Comparison of ENCODE assay signal across 8 cellular contexts in genomic region chr13:99496322-99497142, GRCh38. TPM values are rescaled to one million over a fixed set of nuclear protein-coding genes. Genes with fewer than 3 reads are reported as not detected.
DNase-seq lines count a peak whose midpoint lies in the region; ATAC-seq and TF ChIP-seq lines count a peak whose summit lies in the region.

No MANE protein-coding gene starts in this region.

- POLR2A ChIA-PET in Caco-2 (lab: Charles Lee): interaction anchor here (0.6 to 0.7 kb wide), 2 partner anchors 263 to 408 kb away, joined by 3 to 4 read pairs; no protein-coding TSS in a partner anchor
- POLR2A ChIA-PET in activated CD4-positive, alpha-beta memory T cell treated with anti-CD3 and anti-CD28 coated beads for 36 hours (lab: Charles Lee): interaction anchor here (0.9 kb wide), 1 partner anchor 61 kb away, joined by 3 read pairs; no protein-coding TSS in a partner anchor

- no peaks in the 10 kb centered on the region for H4K20me1 ChIP-seq in osteoblast (ENCODE audit: insufficient read depth, low read length)

- H3K4me1 ChIP-seq in Caco-2: peaks cover 15% of the 10 kb centered on the region
- peaks cover 22% of the 10 kb centered on the region for H3K4me1 ChIP-seq in osteoblast (ENCODE audit: insufficient read depth, low read length)

- peaks cover 3% of the 10 kb centered on the region for H3K79me2 ChIP-seq in osteoblast (ENCODE audit: insufficient read depth, low read length)

- H3K4me1 Mint-ChIP-seq in Caco-2 (ENCODE audit: low read depth, unreplicated experiment): peaks cover 34% of the 10 kb centered on the region
- peaks cover 51% of the 10 kb centered on the region for H3K4me1 Mint-ChIP-seq in activated CD4-positive, alpha-beta memory T cell treated with anti-CD3 and anti-CD28 coated beads for 36 hours (ENCODE audit: low read depth)

- H3K36me3 Mint-ChIP-seq in Caco-2 (ENCODE audit: insufficient read depth, unreplicated experiment): peaks cover 37% of the 10 kb centered on the region
- H3K36me3 Mint-ChIP-seq in activated CD4-positive, alpha-beta memory T cell treated with anti-CD3 and anti-CD28 coated beads for 36 hours: peaks cover 10% of the 10 kb centered on the region

- BruUV-seq in Caco-2 (replicated peaks; lab: Mats Ljungman, UMichigan): no TSS peak

- H3K4me2 ChIP-seq in osteoblast (ENCODE audit: insufficient read depth, low read length): peak overlapping the region; percentile 74

- H3K9me3 Mint-ChIP-seq in Caco-2 (ENCODE audit: unreplicated experiment): peaks cover 27% of the 10 kb centered on the region
- H3K9me3 Mint-ChIP-seq in activated CD4-positive, alpha-beta memory T cell treated with anti-CD3 and anti-CD28 coated beads for 36 hours: peaks cover 8% of the 10 kb centered on the region

- DNase-seq in Caco-2 (peak; percentile 85 to 93), MG63 (peak; percentile 91), osteoblast (ENCODE audit: insufficient read length, low spot score, missing footprints) (peak; percentile 32), cortex of kidney (lab: John Stamatoyannopoulos, UW) (no peak), NCI-H1105 (lab: John Stamatoyannopoulos, UW) (no peak)
- peak; percentile 90 for DNase-seq in activated CD4-positive, alpha-beta memory T cell treated with anti-CD3 and anti-CD28 coated beads for 36 hours

- H3K27me3 Mint-ChIP-seq in Caco-2 (ENCODE audit: insufficient read depth, unreplicated experiment): no peaks in the 10 kb centered on the region
- no peaks in the 10 kb centered on the region for H3K27me3 Mint-ChIP-seq in activated CD4-positive, alpha-beta memory T cell treated with anti-CD3 and anti-CD28 coated beads for 36 hours

- peak overlapping the region; percentile 65 for H3K27ac ChIP-seq in osteoblast (ENCODE audit: low read depth, low read length)

- H3K27ac Mint-ChIP-seq in Caco-2 (ENCODE audit: unreplicated experiment): peak overlapping the region; percentile 97
- peak overlapping the region; percentile 96 for H3K27ac Mint-ChIP-seq in activated CD4-positive, alpha-beta memory T cell treated with anti-CD3 and anti-CD28 coated beads for 36 hours

- CTCF ChIA-PET in Caco-2 (lab: Charles Lee): interaction anchor here (0.6 kb wide), 2 partner anchors 9 to 739 kb away, joined by 3 read pairs; no protein-coding TSS in a partner anchor
- CTCF ChIA-PET in activated CD4-positive, alpha-beta memory T cell treated with anti-CD3 and anti-CD28 coated beads for 36 hours (lab: Charles Lee): interaction anchor here (0.6 to 1.3 kb wide), 5 partner anchors 9 to 227 kb away, joined by 3 to 5 read pairs (median 4); no protein-coding TSS in a partner anchor

- H3K9me3 ChIP-seq in Caco-2 (no peaks in the 10 kb centered on the region; the same call in 1 of the 2 replicates), MG63 (no peaks in the 10 kb centered on the region), osteoblast (ENCODE audit: low read depth, low read length) (no peaks in the 10 kb centered on the region)

- H3K27me3 ChIP-seq in Caco-2 (replicated peaks; ENCODE audit: control insufficient read depth, insufficient read depth, low read length) (no peaks in the 10 kb centered on the region), MG63 (no peaks in the 10 kb centered on the region), osteoblast (ENCODE audit: insufficient read depth, low read length) (no peaks in the 10 kb centered on the region)

- H3K4me3 Mint-ChIP-seq in Caco-2 (ENCODE audit: unreplicated experiment): peak overlapping the region; percentile 90
- peak overlapping the region; percentile 88 for H3K4me3 Mint-ChIP-seq in activated CD4-positive, alpha-beta memory T cell treated with anti-CD3 and anti-CD28 coated beads for 36 hours

- intact Hi-C loops in Caco-2 (cut with micrococcal nuclease; ENCODE audit: unreplicated experiment): no loop called here
- intact Hi-C loops in activated CD4-positive, alpha-beta memory T cell treated with anti-CD3 and anti-CD28 coated beads for 36 hours (cut with micrococcal nuclease): loop anchor here (1.0 to 5.0 kb wide), 10 partner anchors 32 to 919 kb away; partner anchors contain the start of genes GPR183, STK24 and UBAC2

- ATAC-seq in GM21737 (IDR thresholded peaks at IDR 0.05; ENCODE audit: unreplicated experiment): peak; percentile 34
- peak; percentile 1 for ATAC-seq in esophagus mucosa

- TF ChIP-seq CTCF in Caco-2 (IDR thresholded peaks at IDR 0.05; ENCODE audit: insufficient read depth in 1 of 2, low read depth in 1 of 2, low read length in 1 of 2, severe bottlenecking in 1 of 2, unreplicated experiment in 1 of 2): no peak
- no peak for TF ChIP-seq CTCF in osteoblast (IDR thresholded peaks at IDR 0.05; ENCODE audit: extremely low read depth, low read depth, low read length)

- H2AFZ ChIP-seq in osteoblast (ENCODE audit: low read length): peak overlapping the region; percentile 79

- no peaks in the 10 kb centered on the region for H3K36me3 ChIP-seq in Caco-2 (ENCODE audit: control insufficient read depth, insufficient read depth, low read length)
- no peaks in the 10 kb centered on the region for H3K36me3 ChIP-seq in MG63
- no peaks in the 10 kb centered on the region for H3K36me3 ChIP-seq in osteoblast (ENCODE audit: insufficient read depth, low read length)

- H3K4me3 ChIP-seq in Caco-2 (ENCODE audit: low read depth, low read length) (peak overlapping the region; percentile 40), MG63 (peak overlapping the region; percentile 49), osteoblast (ENCODE audit: insufficient read depth, low read length) (peak overlapping the region; percentile 60)

RNA-seq across cellular contexts. Expression of gene TM9SF2, which starts 4.7 kb away (rescaled TPM):
- total RNA-seq in Caco-2 (2022) (154 and 155 TPM in 2 replicates), esophagus mucosa (57.5 TPM), osteoblast (160 and 182 TPM in 2 replicates)
- 106 and 137 TPM in 2 replicates for total RNA-seq in MG63 (2014; rRNA removed; shearing (Covaris generic); ENCODE audit: low replicate concordance)
- total RNA-seq in activated CD4-positive, alpha-beta memory T cell treated with anti-CD3 and anti-CD28 coated beads for 36 hours: 10 to 100 TPM; 67.2 to 72.0 TPM

Comparison
In these comparisons a context has a peak if more than half of its experiments do, and no peak if none do; other contexts are left out.
1. DNase-seq: peak in Caco-2 (2 of 2), MG63 (single experiment), activated CD4-positive, alpha-beta memory T cell treated with anti-CD3 and anti-CD28 coated beads for 36 hours (single experiment) and osteoblast (single experiment); none in cortex of kidney (single experiment) and NCI-H1105 (single experiment).
2. Peak in every context shown above with its lines, with median percentiles within 50 percentile points of each other: H3K4me3 ChIP-seq.